In the genomic region with DNA sequence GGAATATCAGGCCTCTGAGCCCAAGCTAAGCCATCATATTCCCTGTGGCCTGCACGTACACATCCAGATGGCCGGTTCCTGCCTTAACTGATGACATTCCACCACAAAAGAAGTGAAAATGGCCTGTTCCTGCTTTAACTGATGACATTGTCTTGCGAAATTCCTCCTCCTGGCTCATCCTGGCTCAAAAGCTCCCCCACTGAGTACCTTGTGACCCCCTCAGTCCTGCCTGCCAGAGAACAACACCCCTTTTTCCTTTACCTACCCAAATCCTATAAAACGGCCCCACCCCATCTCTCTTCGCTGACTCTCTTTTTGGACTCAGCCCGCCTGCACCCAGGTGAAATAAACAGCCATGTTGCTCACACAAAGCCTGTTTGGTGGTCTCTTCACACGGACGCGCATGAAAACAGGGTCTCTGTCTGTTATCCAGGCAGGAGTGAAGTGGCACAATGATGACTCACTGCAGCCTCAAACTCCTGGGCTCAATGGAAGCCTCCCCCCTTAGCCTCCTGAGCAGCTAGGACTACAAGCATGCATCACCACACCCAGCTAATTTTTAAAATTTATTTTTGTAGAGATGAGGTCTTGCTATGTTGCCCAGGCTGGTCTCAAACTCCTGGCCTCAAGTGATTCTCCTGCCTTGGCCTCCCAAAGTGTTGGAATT, we compare ENCODE assay signal across 2 cellular contexts. TPM values are rescaled to one million over a fixed set of nuclear protein-coding genes. Genes with fewer than 3 reads are reported as not detected.
"Had no signal": no experiment of that assay in that cellular context is flagged by ENCODE, and none has a peak within 500 bp of the region (broad histone marks: within the 10 kb centered on the region; RNA-seq: fewer than 3 reads in every experiment).

No MANE protein-coding gene starts in this region.

RNA-seq across cellular contexts. Expression of a gene that starts 24.8 kb away (rescaled TPM):
- total RNA-seq: bronchial epithelial cell, PC-3 had no signal
